In genomic region chr18:45806226-45806625, GRCh38 we compare ENCODE assay signal across 1 cellular context.
TF ChIP-seq lines count a peak whose summit lies in the region.

No MANE protein-coding gene starts in this region.

TF ChIP-seq in SK-N-SH, 30 proteins besides CTCF, POLR2A, EP300 and RAD21 (continued from another document):
- no peak for TF ChIP-seq REST (IDR thresholded peaks at IDR 0.05; ENCODE audit: low read depth, low read length)
